In the genomic region with DNA sequence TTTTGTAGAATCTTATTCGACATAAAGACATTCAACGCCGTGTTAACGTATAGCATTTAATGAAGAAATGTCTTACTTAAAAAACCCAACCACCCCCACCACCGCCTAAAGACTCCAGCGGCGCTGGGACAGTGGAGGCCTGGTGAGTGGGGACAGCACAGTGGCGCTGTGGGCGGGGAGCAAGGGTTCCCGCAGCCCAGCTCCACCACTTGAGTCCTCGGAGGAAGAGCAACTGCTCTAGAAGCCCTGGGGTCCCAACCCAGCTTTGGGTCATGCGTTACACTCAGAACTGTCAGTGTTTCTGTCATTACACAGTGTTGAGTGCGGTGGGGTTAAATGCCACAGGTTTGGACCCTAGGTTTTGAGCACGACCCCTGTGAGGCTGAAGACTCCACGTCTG, we compare ENCODE assay signal across 13 cellular contexts.
DNase-seq lines count a peak whose midpoint lies in the region; TF ChIP-seq lines count a peak whose summit lies in the region.
"Had no signal": no experiment of that assay in that cellular context is flagged by ENCODE, and none has a peak within 500 bp of the region (broad histone marks: within the 10 kb centered on the region; RNA-seq: fewer than 3 reads in every experiment).

No MANE protein-coding gene starts in this region.

- peak overlapping the region in 1 of 2 donors; percentile 13 for H3K9ac ChIP-seq in colonic mucosa (ENCODE audit: low read depth in 2 of 2, low read length in 2 of 2)

- H3K27me3 ChIP-seq in colonic mucosa = no peaks in the 10 kb centered on the region
- no peaks in the 10 kb centered on the region for H3K27me3 ChIP-seq in tibial artery

- H3K27ac Mint-ChIP-seq in activated naive CD4-positive, alpha-beta T cell treated with anti-CD3 and anti-CD28 coated beads, Interleukin-2, amount 50 U/mL, for 24 hours = peak overlapping the region; percentile 99
- peak overlapping the region; percentile 87 for H3K27ac Mint-ChIP-seq in mesothelial cell of epicardium

- no peak overlapping the region for H3K4me3 ChIP-seq in colonic mucosa
- H3K4me3 ChIP-seq in tibial artery = no peak overlapping the region

- H3K27ac ChIP-seq in colonic mucosa (peak overlapping the region; percentile 33), tibial artery (peak overlapping the region; percentile 34 to 69)

- peaks cover 27% of the 10 kb centered on the region for H3K36me3 Mint-ChIP-seq in activated naive CD4-positive, alpha-beta T cell treated with anti-CD3 and anti-CD28 coated beads, Interleukin-2, amount 50 U/mL, for 24 hours
- no peaks in the 10 kb centered on the region for H3K36me3 Mint-ChIP-seq in mesothelial cell of epicardium

- no peaks in the 10 kb centered on the region for H3K9me3 Mint-ChIP-seq in activated naive CD4-positive, alpha-beta T cell treated with anti-CD3 and anti-CD28 coated beads, Interleukin-2, amount 50 U/mL, for 24 hours
- no peaks in the 10 kb centered on the region for H3K9me3 Mint-ChIP-seq in mesothelial cell of epicardium
- H3K9me3 Mint-ChIP-seq: effector memory CD8-positive, alpha-beta T cell had no signal

- DNase-seq in activated naive CD4-positive, alpha-beta T cell treated with Interleukin-2 at 50 U/mL for 16 hours = no peak
- no peak for DNase-seq in colonic mucosa
- no peak for DNase-seq in mesothelial cell of epicardium (ENCODE audit: low spot score in 2 of 2, unreplicated experiment in 2 of 2)
- DNase-seq in tibial artery = no peak
- no peak for DNase-seq in LoVo (ENCODE audit: low spot score)
- no peak for DNase-seq in cerebellar nuclear complex (lab: John Stamatoyannopoulos, UW)
- no peak for DNase-seq in activated T-cell treated with anti-CD3 and anti-CD28 coated beads, Interleukin-2, amount 50 U/mL, for 48 hours
- DNase-seq: activated CD4-positive, alpha-beta T cell treated with anti-CD3 and anti-CD28 coated beads for 1 hour; DMS79; effector memory CD8-positive, alpha-beta T cell; RPMI8226; stimulated activated naive CD4-positive, alpha-beta T cell treated with Interleukin-2 at 50 U/mL for 16 hours had no signal

- no peak overlapping the region for H3K4me3 Mint-ChIP-seq in activated naive CD4-positive, alpha-beta T cell treated with anti-CD3 and anti-CD28 coated beads, Interleukin-2, amount 50 U/mL, for 24 hours
- H3K4me3 Mint-ChIP-seq in mesothelial cell of epicardium = no peak overlapping the region

- H3K36me3 ChIP-seq in colonic mucosa (no peaks in the 10 kb centered on the region), tibial artery (no peaks in the 10 kb centered on the region)

- no peaks in the 10 kb centered on the region for H3K4me1 ChIP-seq in colonic mucosa
- H3K4me1 ChIP-seq in tibial artery = peaks cover 0 to 77% (median 38%) of the 10 kb centered on the region in 4 donors

- intact Hi-C loops in colonic mucosa (cut with DNase I) = no loop called here
- intact Hi-C loops in tibial artery (cut with DNase I; ENCODE audit: low total_unique reads) = no loop called here

- peaks cover 85% of the 10 kb centered on the region for H3K4me1 Mint-ChIP-seq in activated naive CD4-positive, alpha-beta T cell treated with anti-CD3 and anti-CD28 coated beads, Interleukin-2, amount 50 U/mL, for 24 hours
- H3K4me1 Mint-ChIP-seq in mesothelial cell of epicardium = peaks cover 57% of the 10 kb centered on the region

- H3K27me3 Mint-ChIP-seq in activated naive CD4-positive, alpha-beta T cell treated with anti-CD3 and anti-CD28 coated beads, Interleukin-2, amount 50 U/mL, for 24 hours = no peaks in the 10 kb centered on the region
- H3K27me3 Mint-ChIP-seq in mesothelial cell of epicardium (ENCODE audit: low read depth) = no peaks in the 10 kb centered on the region
- H3K27me3 Mint-ChIP-seq: effector memory CD8-positive, alpha-beta T cell had no signal

- H3K9me3 ChIP-seq in colonic mucosa (no peaks in the 10 kb centered on the region), tibial artery (no peaks in the 10 kb centered on the region)

- no peak for TF ChIP-seq CTCF in colonic mucosa (IDR thresholded peaks at IDR 0.05)
- TF ChIP-seq CTCF in mesothelial cell of epicardium (IDR thresholded peaks at IDR 0.05; ENCODE audit: unreplicated experiment) = no peak
- no peak for TF ChIP-seq CTCF in tibial artery (IDR thresholded peaks at IDR 0.05)
